ENCODE assay signal across 8 cellular contexts in the genomic region with DNA sequence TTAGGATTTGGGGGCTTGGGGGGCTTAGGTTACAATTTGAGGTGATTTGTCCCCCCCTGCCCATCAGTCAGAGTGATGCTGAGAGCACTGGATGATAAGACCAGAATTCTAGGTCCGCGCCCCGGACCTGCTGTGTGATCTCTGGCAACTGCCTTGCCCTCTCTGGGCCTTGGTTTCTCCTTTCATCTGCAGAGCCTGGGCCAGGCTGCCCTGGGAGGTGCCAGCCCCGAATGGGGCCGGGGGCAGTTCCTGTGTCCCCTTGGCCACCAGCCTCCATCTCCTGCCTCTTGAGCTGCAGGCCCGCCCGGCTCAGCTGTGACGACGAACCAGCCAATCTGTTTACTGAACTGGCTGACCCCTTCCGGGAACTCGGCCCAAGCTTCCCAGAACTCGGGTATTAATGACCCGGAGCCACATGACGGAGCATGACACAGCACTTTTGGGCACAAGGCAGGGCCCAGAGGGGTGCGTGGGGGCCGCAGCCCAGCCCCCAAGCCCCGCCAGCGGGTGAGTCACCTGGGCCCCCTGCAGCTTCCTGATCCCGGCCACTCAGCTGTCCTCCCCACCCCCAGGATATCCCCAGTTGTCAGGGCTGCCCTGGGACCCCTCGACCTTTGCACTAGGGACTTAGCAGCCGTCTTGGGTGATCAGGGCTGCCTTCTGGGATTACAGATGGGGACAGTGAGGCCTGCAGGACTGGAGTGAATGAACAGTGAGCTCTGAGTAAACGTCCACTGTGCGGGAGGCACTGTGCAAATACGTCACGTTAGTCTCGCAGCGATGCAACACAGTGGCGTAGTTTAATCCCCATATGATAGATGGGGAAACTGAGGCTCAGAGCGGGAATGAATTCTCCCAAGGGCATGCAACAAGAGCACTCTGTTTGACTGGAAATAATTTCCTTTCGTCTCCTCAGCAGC.
DNase-seq lines count a peak whose midpoint lies in the region; ATAC-seq and TF ChIP-seq lines count a peak whose summit lies in the region.

No MANE protein-coding gene starts in this region.

- H3K27ac ChIP-seq in dorsolateral prefrontal cortex (peak overlapping the region in 39 of 59 donors; percentile 4 to 86 (median 55)), mesenchymal stem cell (ENCODE audit: low read length, poor library complexity, severe bottlenecking) (peak overlapping the region; percentile 58)

- H4K8ac ChIP-seq in mesenchymal stem cell (ENCODE audit: low read length): peak overlapping the region; percentile 92

- H2AK5ac ChIP-seq in mesenchymal stem cell (ENCODE audit: low read length, severe bottlenecking): peak overlapping the region; percentile 70

- H3K36me3 ChIP-seq in H7 (replicated peaks; ENCODE audit: control insufficient read depth, insufficient read depth, low read length): no peaks in the 10 kb centered on the region
- no peaks in the 10 kb centered on the region for H3K36me3 ChIP-seq in mesenchymal stem cell (ENCODE audit: control insufficient read depth in 1 of 2, insufficient read depth in 2 of 2, low read depth in 1 of 2, low read length in 2 of 2)

- peak overlapping the region; percentile 99 for H2BK120ac ChIP-seq in mesenchymal stem cell (ENCODE audit: low read depth, low read length)

- peak overlapping the region; percentile 99 for H4K91ac ChIP-seq in mesenchymal stem cell (ENCODE audit: low read length)

- H3K9ac ChIP-seq in mesenchymal stem cell (ENCODE audit: low read length): peak overlapping the region; percentile 81

- H3K18ac ChIP-seq in mesenchymal stem cell (ENCODE audit: low read depth in 1 of 2, low read length in 2 of 2): peak overlapping the region; percentile 96 to 99

- H2BK15ac ChIP-seq in mesenchymal stem cell (ENCODE audit: low read depth, poor library complexity, severe bottlenecking): peak overlapping the region; percentile 99

- DNase-seq in H7 (peak; percentile 81), RPMI7951 (ENCODE audit: low read depth) (peak; percentile 99), dorsolateral prefrontal cortex (peak in 6 of 10 donors; percentile 52 to 87 (median 68)), mesenchymal stem cell (peak; percentile 98), stromal cell of bone marrow (ENCODE audit: low read depth) (peak; percentile 98), NCI-H1930 (lab: John Stamatoyannopoulos, UW) (no peak)

- no peak for TF ChIP-seq CTCF in dorsolateral prefrontal cortex (IDR thresholded peaks at IDR 0.05 in 54 of 56, conservative IDR thresholded peaks at IDR 0.05 in 2 of 56; ENCODE audit: low read depth in 1 of 56, partially characterized antibody in 56 of 56)

- intact Hi-C loops in dorsolateral prefrontal cortex (cut with DNase I): no loop called here

- 32% methylated on average over 29 of the region's 30 CpGs for WGBS in mesenchymal stem cell

- peak overlapping the region; percentile 100 for H2BK12ac ChIP-seq in mesenchymal stem cell (ENCODE audit: low read length in 2 of 2)

- H2AFZ ChIP-seq in mesenchymal stem cell (ENCODE audit: low read depth, low read length): no peak overlapping the region

- H3K9me3 ChIP-seq in mesenchymal stem cell (ENCODE audit: control insufficient read depth, low read length): no peaks in the 10 kb centered on the region

- no peaks in the 10 kb centered on the region for H3K27me3 ChIP-seq in H7 (ENCODE audit: control insufficient read depth, insufficient read depth, low read length)
- no peaks in the 10 kb centered on the region for H3K27me3 ChIP-seq in dorsolateral prefrontal cortex
- H3K27me3 ChIP-seq in mesenchymal stem cell (ENCODE audit: control insufficient read depth in 1 of 2, insufficient read depth in 1 of 2, low read length in 2 of 2): no peaks in the 10 kb centered on the region

- H3K14ac ChIP-seq in mesenchymal stem cell (ENCODE audit: low read length in 2 of 2): peak overlapping the region in 1 of 2 experiments; percentile 88

- H2BK5ac ChIP-seq in mesenchymal stem cell (ENCODE audit: low read depth, low read length, poor library complexity, severe bottlenecking): peak overlapping the region; percentile 33

- no peak overlapping the region for H3K4me2 ChIP-seq in mesenchymal stem cell (ENCODE audit: low read length, poor library complexity, severe bottlenecking)

- no peak overlapping the region for H3K23ac ChIP-seq in mesenchymal stem cell (ENCODE audit: low read length in 2 of 2)

- peak overlapping the region; percentile 99 for H3K4ac ChIP-seq in mesenchymal stem cell (ENCODE audit: low read depth in 1 of 2, low read length in 2 of 2)

- no peak for ATAC-seq in GM18517 (IDR thresholded peaks at IDR 0.05; ENCODE audit: unreplicated experiment)
- no peak for ATAC-seq in HG02678 (IDR thresholded peaks at IDR 0.05; ENCODE audit: unreplicated experiment)

- no peaks in the 10 kb centered on the region for H3K79me1 ChIP-seq in mesenchymal stem cell (replicated peaks; ENCODE audit: low read length, poor library complexity, severe bottlenecking)

- H3K4me1 ChIP-seq in mesenchymal stem cell (ENCODE audit: control insufficient read depth, insufficient read depth, low read depth, low read length): peaks cover 29% of the 10 kb centered on the region

- no peak overlapping the region for H3K4me3 ChIP-seq in H7 (ENCODE audit: insufficient read depth, low read depth, low read length)
- no peak overlapping the region for H3K4me3 ChIP-seq in dorsolateral prefrontal cortex
- H3K4me3 ChIP-seq in mesenchymal stem cell (ENCODE audit: insufficient read depth in 1 of 2, low read depth in 1 of 2, low read length in 2 of 2): no peak overlapping the region

Comparison
In these comparisons a context has a peak if more than half of its experiments do, and no peak if none do; other contexts are left out.
1. DNase-seq: peak in H7 (single experiment), RPMI7951 (single experiment), dorsolateral prefrontal cortex (6 of 10), mesenchymal stem cell (single experiment) and stromal cell of bone marrow (single experiment); none in NCI-H1930 (0 of 2).